ENCODE assay signal across 1 cellular context in genomic region chr15:68312701-68313204, GRCh38.
TF ChIP-seq lines count a peak whose summit lies in the region.

No MANE protein-coding gene starts in this region.

TF ChIP-seq in HEK293T, 16 proteins besides CTCF, POLR2A, EP300 and RAD21 (continued from another document):
- no peak for TF ChIP-seq PKNOX1 (IDR thresholded peaks at IDR 0.05)
